Comparison of ENCODE assay signal across 9 cellular contexts in the genomic region with DNA sequence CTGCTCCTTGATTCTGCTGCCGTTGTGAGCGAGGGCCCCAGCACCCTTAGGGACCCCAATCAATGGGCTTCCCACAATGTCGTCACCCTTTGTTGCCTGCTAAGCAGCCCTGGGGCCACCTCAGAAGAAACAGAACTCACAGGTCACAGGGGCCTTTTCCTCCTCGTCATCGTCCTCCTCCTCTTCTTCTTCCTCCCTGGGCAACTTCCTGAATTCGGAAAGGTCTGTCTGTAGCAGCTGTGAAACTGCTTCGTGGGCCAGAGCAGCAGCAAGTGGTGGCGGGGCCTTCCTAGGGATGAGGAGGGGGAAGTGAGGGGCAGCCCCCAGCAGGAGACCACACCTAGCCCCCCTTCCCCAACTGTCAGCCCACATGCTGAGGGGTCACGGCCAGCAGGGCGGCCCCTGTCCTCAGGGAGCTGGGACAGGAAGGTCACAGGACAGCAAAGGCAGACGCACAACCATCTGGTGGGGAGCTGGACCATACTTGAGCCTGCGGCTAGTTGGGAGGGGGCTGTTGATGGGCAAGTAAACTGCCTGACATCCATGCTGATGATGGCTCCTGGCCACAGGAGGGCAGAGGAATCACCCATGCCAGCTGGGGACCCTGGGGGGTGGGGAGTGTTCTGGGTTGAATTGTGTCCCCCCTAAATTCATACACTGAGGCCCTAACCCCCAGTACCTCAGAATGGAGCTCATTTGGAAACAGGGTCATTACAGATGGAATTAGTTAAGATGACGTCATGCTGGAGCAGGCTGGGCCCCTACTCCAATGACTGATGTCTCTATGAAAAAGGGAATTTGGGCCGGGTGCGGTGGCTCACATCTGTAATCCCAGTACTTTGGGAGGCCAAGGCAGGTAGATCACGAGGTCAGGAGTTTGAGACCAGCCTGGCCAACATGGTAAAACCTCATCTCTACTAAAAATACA. TPM values are rescaled to one million over a fixed set of nuclear protein-coding genes. Genes with fewer than 3 reads are reported as not detected.
A peak's percentile ranks its signal among the peaks of the same experiment; 100 is the strongest.
DNase-seq lines count a peak whose midpoint lies in the region; ATAC-seq and TF ChIP-seq lines count a peak whose summit lies in the region.
"Had no signal": no experiment of that assay in that cellular context is flagged by ENCODE, and none has a peak within 500 bp of the region (broad histone marks: within the 10 kb centered on the region; RNA-seq: fewer than 3 reads in every experiment).

No MANE protein-coding gene starts in this region.

- H3K27ac Mint-ChIP-seq in endodermal cell (no peak overlapping the region), neural progenitor cell (peak overlapping the region; percentile 6)

- no peak overlapping the region for H3K4me2 ChIP-seq in neural progenitor cell

- H3K27me3 Mint-ChIP-seq in endodermal cell (ENCODE audit: insufficient read depth) (no peaks in the 10 kb centered on the region), neural progenitor cell (ENCODE audit: insufficient read depth, low read depth) (no peaks in the 10 kb centered on the region)

- H3K9me3 ChIP-seq in endodermal cell (ENCODE audit: control insufficient read depth, low read length) (no peaks in the 10 kb centered on the region), neural progenitor cell (ENCODE audit: low read depth) (no peaks in the 10 kb centered on the region)

- H3K4me3 Mint-ChIP-seq in endodermal cell: peak overlapping the region; percentile 73
- H3K4me3 Mint-ChIP-seq in neural progenitor cell: peak overlapping the region; percentile 10

- H3K36me3 ChIP-seq in endodermal cell (ENCODE audit: control insufficient read depth, insufficient read depth, low read length) (peaks cover 42% of the 10 kb centered on the region), neural progenitor cell (no peaks in the 10 kb centered on the region)

- no peak overlapping the region for H3K9ac ChIP-seq in endodermal cell (ENCODE audit: extremely low read depth, low read length, poor library complexity, severe bottlenecking)
- no peak overlapping the region for H3K9ac ChIP-seq in neural progenitor cell

- H3K27ac ChIP-seq in endodermal cell (ENCODE audit: low read depth, low read length) (no peak overlapping the region), neural progenitor cell (no peak overlapping the region)

- no peak overlapping the region for H3K4me3 ChIP-seq in endodermal cell (ENCODE audit: low read length)
- no peak overlapping the region for H3K4me3 ChIP-seq in neural progenitor cell

- no peaks in the 10 kb centered on the region for H3K9me3 Mint-ChIP-seq in endodermal cell
- H3K9me3 Mint-ChIP-seq in neural progenitor cell: no peaks in the 10 kb centered on the region

- no peak overlapping the region for H2AFZ ChIP-seq in neural progenitor cell (replicated peaks)

- 93 to 96% methylated on average over 5 to 15 of the region's 16 CpGs for WGBS in endodermal cell (ENCODE audit: insufficient coverage in 1 of 2, insufficient read length in 1 of 2), 2 experiments

- peak; percentile 84 for DNase-seq in CD1c-positive myeloid dendritic cell (ENCODE audit: extremely low spot score)
- peak; percentile 61 for DNase-seq in NOMO-1 treated with DMSO at 0.1 percent for 48 hours (lab: John Stamatoyannopoulos, UW; ENCODE audit: unreplicated experiment)
- DNase-seq in endodermal cell: no peak
- no peak for DNase-seq in neural progenitor cell (ENCODE audit: low spot score)
- no peak for DNase-seq in NCI-H1694 (lab: John Stamatoyannopoulos, UW)
- no peak for DNase-seq in D341Med (ENCODE audit: low spot score)
- DNase-seq: cortex of kidney had no signal

- H3K36me3 Mint-ChIP-seq in endodermal cell (ENCODE audit: low read depth): peaks cover 23% of the 10 kb centered on the region
- peaks cover 4% of the 10 kb centered on the region for H3K36me3 Mint-ChIP-seq in neural progenitor cell

- TF ChIP-seq CTCF in endodermal cell (conservative IDR thresholded peaks at IDR 0.05): no peak
- no peak for TF ChIP-seq CTCF in neural progenitor cell (IDR thresholded peaks at IDR 0.05)

- peaks cover 11% of the 10 kb centered on the region for H3F3A ChIP-seq in neural progenitor cell (ENCODE audit: low read depth)

- no peaks in the 10 kb centered on the region for H4K20me1 ChIP-seq in neural progenitor cell (ENCODE audit: low read depth)

- ATAC-seq in HG02610 (IDR thresholded peaks at IDR 0.05; ENCODE audit: unreplicated experiment) (no peak), HG02973 (IDR thresholded peaks at IDR 0.05; ENCODE audit: unreplicated experiment) (no peak)

- H3K4me1 ChIP-seq in endodermal cell (ENCODE audit: control insufficient read depth, insufficient read depth, low read length) (peaks cover 4% of the 10 kb centered on the region), neural progenitor cell (no peaks in the 10 kb centered on the region)

- H3K4me1 Mint-ChIP-seq in endodermal cell: peaks cover 8% of the 10 kb centered on the region
- H3K4me1 Mint-ChIP-seq in neural progenitor cell: peaks cover 29% of the 10 kb centered on the region

- H3K27me3 ChIP-seq in endodermal cell (ENCODE audit: control insufficient read depth, insufficient read depth, low read length, poor library complexity, severe bottlenecking): no peaks in the 10 kb centered on the region
- no peaks in the 10 kb centered on the region for H3K27me3 ChIP-seq in neural progenitor cell

- no peaks in the 10 kb centered on the region for H3K79me2 ChIP-seq in neural progenitor cell (ENCODE audit: low read depth)

RNA-seq across cellular contexts. Expression of a gene that starts 13.0 kb away (rescaled TPM):
- total RNA-seq in endodermal cell (10 to 100 TPM; 37.6 to 49.2 TPM), neural progenitor cell (ENCODE audit: low replicate concordance) (18.0 and 39.0 TPM in 2 replicates)
- polyA plus RNA-seq in endodermal cell (2013, experiment 1 of 2): 20.3 TPM
- 18.3 TPM for polyA plus RNA-seq in endodermal cell (2013, experiment 2 of 2)

RNA-seq across cellular contexts. Expression of a gene that starts 42.9 kb away (rescaled TPM):
- total RNA-seq in endodermal cell: 10 to 100 TPM; 68.8 to 71.9 TPM
- polyA plus RNA-seq in endodermal cell (2013, experiment 1 of 2): 61.4 TPM
- polyA plus RNA-seq in endodermal cell (2013, experiment 2 of 2): 49.3 TPM
- total RNA-seq in neural progenitor cell (ENCODE audit: low replicate concordance): 53.9 and 74.0 TPM in 2 replicates

Comparison
In these comparisons a context has a peak if more than half of its experiments do, and no peak if none do; other contexts are left out.
1. DNase-seq: peak in CD1c-positive myeloid dendritic cell (single experiment) and NOMO-1 treated with DMSO at 0.1 percent for 48 hours (single experiment); none in endodermal cell (single experiment), neural progenitor cell (single experiment), NCI-H1694 (single experiment) and D341Med (single experiment).